14 cellular contexts compared by ENCODE assay signal in genomic region chr19:11194657-11195056, GRCh38. TPM values are rescaled to one million over a fixed set of nuclear protein-coding genes. Genes with fewer than 3 reads are reported as not detected.
DNase-seq lines count a peak whose midpoint lies in the region; ATAC-seq, FAIRE-seq and TF ChIP-seq lines count a peak whose summit lies in the region.
"Had no signal": no experiment of that assay in that cellular context is flagged by ENCODE, and none has a peak within 500 bp of the region (broad histone marks: within the 10 kb centered on the region; RNA-seq: fewer than 3 reads in every experiment).

No MANE protein-coding gene starts in this region.

- H3K36me3 ChIP-seq in GM12878 (ENCODE audit: control insufficient read depth in 2 of 2, insufficient read depth in 2 of 2, low read length in 1 of 2): no peaks in the 10 kb centered on the region; a peak in 1 of 4 replicates
- peaks cover 59% of the 10 kb centered on the region for H3K36me3 ChIP-seq in lower lobe of right lung
- H3K36me3 ChIP-seq in testis (ENCODE audit: low read depth, missing control alignments): no peaks in the 10 kb centered on the region

- 27% methylated on average over 7 of the region's 9 CpGs for WGBS in GM12878 (ENCODE audit: insufficient coverage, insufficient replicate concordance, low lambda C conversion rate, missing lambda C conversion rate)
- WGBS in testis, 2 donors: 29 to 36% methylated on average over 7 to 9 of the region's 9 CpGs

- H3K9me3 ChIP-seq in GM12878 (replicated peaks; ENCODE audit: control insufficient read depth, insufficient read depth, low read length): no peaks in the 10 kb centered on the region; the same call in 2 of the 3 replicates
- no peaks in the 10 kb centered on the region for H3K9me3 ChIP-seq in lower lobe of right lung
- no peaks in the 10 kb centered on the region for H3K9me3 ChIP-seq in testis

- peaks cover 3% of the 10 kb centered on the region for H3K79me2 ChIP-seq in GM12878 (ENCODE audit: control insufficient read depth, insufficient read depth, low read length)

- H3K27me3 ChIP-seq in GM12878 (replicated peaks in 1 of 2; ENCODE audit: control insufficient read depth in 2 of 2, insufficient read depth in 2 of 2, low read length in 1 of 2): no peaks in the 10 kb centered on the region
- no peaks in the 10 kb centered on the region for H3K27me3 ChIP-seq in lower lobe of right lung (ENCODE audit: low read depth)
- H3K27me3 ChIP-seq in testis: no peaks in the 10 kb centered on the region

- TF ChIP-seq CTCF in GM12878 (IDR thresholded peaks at IDR 0.05 in 2 of 3, conservative IDR thresholded peaks at IDR 0.05 in 1 of 3; ENCODE audit: control insufficient read depth in 2 of 3, extremely low read depth in 1 of 3, insufficient read depth in 1 of 3, low read depth in 3 of 3, low read length in 3 of 3) (no peak), lower lobe of right lung (IDR thresholded peaks at IDR 0.05) (no peak), testis (IDR thresholded peaks at IDR 0.05) (no peak)

- no peak for TF ChIP-seq RAD21 in GM12878 (IDR thresholded peaks at IDR 0.05; ENCODE audit: insufficient read depth, low read depth, low read length)

- ATAC-seq in GM12878 (no peak), lower lobe of right lung (no peak)
- ATAC-seq: effector memory CD8-positive, alpha-beta T cell had no signal

- no peaks in the 10 kb centered on the region for H4K20me1 ChIP-seq in GM12878 (ENCODE audit: control insufficient read depth, insufficient read depth)

- TF ChIP-seq EP300 in GM12878 (IDR thresholded peaks at IDR 0.05; ENCODE audit: borderline replicate concordance in 1 of 2, control insufficient read depth in 1 of 2, low read depth in 2 of 2, low read length in 2 of 2): no peak

- peak overlapping the region; percentile 74 for H2AFZ ChIP-seq in GM12878 (ENCODE audit: control insufficient read depth, low read depth, low read length)

- CTCF ChIA-PET in GM12878 (lab: Yijun Ruan, JAX): no interaction called here

- peak overlapping the region; percentile 79 for H3K4me2 ChIP-seq in GM12878 (ENCODE audit: control insufficient read depth, insufficient read depth)

- peaks cover 22% of the 10 kb centered on the region for H3K4me1 ChIP-seq in GM12878 (ENCODE audit: control insufficient read depth, insufficient read depth, low read length)
- peaks cover 76% of the 10 kb centered on the region for H3K4me1 ChIP-seq in lower lobe of right lung
- peaks cover 17% of the 10 kb centered on the region for H3K4me1 ChIP-seq in testis

- no peak for TF ChIP-seq POLR2A in GM12878 (IDR thresholded peaks at IDR 0.05; ENCODE audit: low read depth, low read length)
- no peak for TF ChIP-seq POLR2A in testis (IDR thresholded peaks at IDR 0.05)

- RAD21 ChIA-PET in GM12878 (lab: Charles Lee; ENCODE audit: unreplicated experiment): no interaction called here

- in situ Hi-C loops in GM12878 (cut with MboI) (no loop called here), G401 (cut with HindIII; ENCODE audit: low sequenced_read_pairs) (no loop called here)

- H3K27ac ChIP-seq in GM12878 (ENCODE audit: control insufficient read depth, insufficient read depth) (peak overlapping the region; percentile 79), lower lobe of right lung (peak overlapping the region; percentile 49), testis (peak overlapping the region; percentile 69 to 95)

- SMC1A ChIA-PET in GM12878 (lab: Charles Lee; ENCODE audit: uncharacterized antibody, unreplicated experiment): interaction anchor here (1.0 to 1.1 kb wide), 3 partner anchors 11 to 15 kb away, joined by 3 to 4 read pairs (median 3); no protein-coding TSS in a partner anchor

- DNase-seq in NCI-H69 (lab: John Stamatoyannopoulos, UW) (peak; percentile 23), GM12878 (ENCODE audit: low read depth, low spot score) (no peak), lower lobe of right lung (no peak), testis (no peak), G401 (ENCODE audit: low spot score) (no peak), EL (no peak), NCI-H2171 treated with DMSO at 0.1 percent for 48 hours (lab: John Stamatoyannopoulos, UW) (no peak)
- DNase-seq in stimulated activated CD4-positive, alpha-beta T cell treated with anti-CD3 and anti-CD28 coated beads, Interleukin-4, amount 100 ng/mL, for 1 hour: no peak
- DNase-seq: DMS153; effector memory CD8-positive, alpha-beta T cell; NCI-H1436 had no signal

- intact Hi-C loops in GM12878 (cut with micrococcal nuclease; ENCODE audit: unreplicated experiment) (no loop called here), lower lobe of right lung (cut with DNase I) (no loop called here), testis (cut with DNase I; ENCODE audit: low total_unique reads) (no loop called here)

- H3K4me3 ChIP-seq in GM12878: peak overlapping the region; percentile 36
- H3K4me3 ChIP-seq in lower lobe of right lung: peak overlapping the region; percentile 68
- peak overlapping the region; percentile 26 to 79 for H3K4me3 ChIP-seq in testis

- peak overlapping the region; percentile 66 for H3K9ac ChIP-seq in GM12878 (ENCODE audit: control insufficient read depth, insufficient read depth, low read length)

- POLR2A ChIA-PET in GM12878 (lab: Charles Lee): interaction anchor here (0.5 kb wide), 1 partner anchor 187 kb away, joined by 5 read pairs; no protein-coding TSS in a partner anchor

- FAIRE-seq in GM12878 (lab: Jason Lieb, UNC): no peak

- no TSS peak for BruUV-seq in GM12878 (replicated peaks; lab: Mats Ljungman, UMichigan)

TF ChIP-seq in GM12878, 131 proteins besides CTCF, POLR2A, EP300 and RAD21 (continues in another document):
- no peak for TF ChIP-seq TBL1XR1 (IDR thresholded peaks at IDR 0.05; ENCODE audit: low read depth, low read length)

RNA-seq across cellular contexts. Expression of gene KANK2, which starts 2.7 kb away (rescaled TPM):
- total RNA-seq in GM12878 (2013; cell fraction: nucleolus; rRNA removed): 23.9 and 26.1 TPM in 2 replicates
- total RNA-seq in GM12878 (2014; rRNA removed): 25.9 and 28.2 TPM in 2 replicates
- total RNA-seq in GM12878 (2014; rRNA removed; fragmentation: Illumina TruSeq; extraction: Trizol): 17.4 and 18.9 TPM in 2 replicates
- 31.9 and 32.9 TPM in 2 replicates for total RNA-seq in GM12878 (2021)
- 10.1 TPM for polyA plus RNA-seq in GM12878 (2011; ENCODE audit: low read depth)
- 5.4 and 10.8 TPM in 2 replicates for polyA plus RNA-seq in GM12878 (2011; rRNA removed)
- polyA plus RNA-seq in GM12878 (2011; cell fraction: cytosol; rRNA removed): 15.1 and 19.4 TPM in 2 replicates
- polyA plus RNA-seq in GM12878 (2011; cell fraction: nucleus; rRNA removed): 7.4 and 12.1 TPM in 2 replicates
- polyA plus RNA-seq in GM12878 (2012): 13.4 and 16.1 TPM in 2 replicates
- polyA plus RNA-seq in GM12878 (2014; fragmentation: Illumina TruSeq; extraction: Trizol): 21.9 and 33.0 TPM in 2 replicates
- 1 to 10 TPM; 4.9 to 7.3 TPM for polyA plus RNA-seq in GM12878 (2014; fragmentation: Nextera tagmentation; extraction: Ambion mirVana)
- 19.4 and 23.3 TPM in 2 replicates for polyA plus RNA-seq in GM12878 (2014; rRNA removed)
- polyA plus RNA-seq in GM12878 (2016; fragmentation: Nextera tagmentation; extraction: Ambion mirVana): 10 to 100 TPM; 17.1 to 23.2 TPM
- 10.5 and 23.3 TPM in 2 replicates for polyA minus RNA-seq in GM12878 (2011; rRNA and poly(A)+ RNA removed)
- 9.1 and 13.2 TPM in 2 replicates for polyA minus RNA-seq in GM12878 (2011; cell fraction: cytosol; rRNA and poly(A)+ RNA removed)
- polyA minus RNA-seq in GM12878 (2011; cell fraction: nucleus; rRNA and poly(A)+ RNA removed): 2.2 and 6.3 TPM in 2 replicates
- total RNA-seq in lower lobe of right lung: 191 TPM
- total RNA-seq in testis: 100 to 1,000 TPM in 1 of 2 donors, 10 to 100 TPM in 1; 98.9 to 161 TPM
- polyA plus RNA-seq in testis (ENCODE audit: insufficient read depth, low read depth, low replicate concordance): 77.7 TPM
- 122 and 129 TPM in 2 replicates for total RNA-seq in G401 (2014; rRNA removed; shearing (Covaris generic))

RNA-seq across cellular contexts. Expression of gene SPC24, which starts 39.1 kb away (rescaled TPM):
- 7.9 and 10.3 TPM in 2 replicates for total RNA-seq in GM12878 (2013; cell fraction: nucleolus; rRNA removed)
- total RNA-seq in GM12878 (2014; rRNA removed) (69.3 and 70.8 TPM in 2 replicates), GM12878 (2014; rRNA removed; fragmentation: Illumina TruSeq; extraction: Trizol) (43.4 and 47.0 TPM in 2 replicates), GM12878 (2021) (59.1 and 65.0 TPM in 2 replicates), lower lobe of right lung (1.8 TPM), testis (1 to 10 TPM; 7.1 to 7.4 TPM)
- 15.4 TPM for polyA plus RNA-seq in GM12878 (2011; ENCODE audit: low read depth)
- polyA plus RNA-seq in GM12878 (2011; rRNA removed) (22.0 and 25.6 TPM in 2 replicates), GM12878 (2014; fragmentation: Illumina TruSeq; extraction: Trizol) (17.0 and 18.1 TPM in 2 replicates), GM12878 (2014; fragmentation: Nextera tagmentation; extraction: Ambion mirVana) (10 to 100 TPM in 1 of 2 experiments, 1 to 10 TPM in 1; 9.4 to 18.4 TPM), GM12878 (2014; rRNA removed) (34.4 and 55.4 TPM in 2 replicates), GM12878 (2016; fragmentation: Nextera tagmentation; extraction: Ambion mirVana) (10 to 100 TPM; 65.3 to 72.6 TPM), testis (ENCODE audit: insufficient read depth, low read depth, low replicate concordance) (5.4 TPM)
- 27.5 and 36.4 TPM in 2 replicates for polyA plus RNA-seq in GM12878 (2011; cell fraction: cytosol; rRNA removed)
- 28.5 and 31.1 TPM in 2 replicates for polyA plus RNA-seq in GM12878 (2011; cell fraction: nucleus; rRNA removed)
- polyA plus RNA-seq in GM12878 (2012): 18.4 and 22.6 TPM in 2 replicates
- 50.6 and 56.3 TPM in 2 replicates for polyA minus RNA-seq in GM12878 (2011; rRNA and poly(A)+ RNA removed)
- 27.4 and 31.9 TPM in 2 replicates for polyA minus RNA-seq in GM12878 (2011; cell fraction: cytosol; rRNA and poly(A)+ RNA removed)
- polyA minus RNA-seq in GM12878 (2011; cell fraction: nucleus; rRNA and poly(A)+ RNA removed): 8.1 and 16.5 TPM in 2 replicates
- 74.0 and 74.7 TPM in 2 replicates for total RNA-seq in G401 (2014; rRNA removed; shearing (Covaris generic))

RNA-seq across cellular contexts. Expression of gene ANGPTL8, which starts 44.8 kb away (rescaled TPM):
- total RNA-seq in GM12878 (2013; cell fraction: nucleolus; rRNA removed): not detected in 2 replicates
- total RNA-seq in GM12878 (2014; rRNA removed): not detected in 2 replicates
- not detected in 2 replicates for total RNA-seq in GM12878 (2014; rRNA removed; fragmentation: Illumina TruSeq; extraction: Trizol)
- not detected in 2 replicates for total RNA-seq in GM12878 (2021)
- not detected for polyA plus RNA-seq in GM12878 (2011; ENCODE audit: low read depth)
- polyA plus RNA-seq in GM12878 (2011; rRNA removed): not detected in 2 replicates
- not detected in 2 replicates for polyA plus RNA-seq in GM12878 (2011; cell fraction: cytosol; rRNA removed)
- not detected in 2 replicates for polyA plus RNA-seq in GM12878 (2011; cell fraction: nucleus; rRNA removed)
- polyA plus RNA-seq in GM12878 (2012): not detected in 2 replicates
- polyA plus RNA-seq in GM12878 (2014; fragmentation: Illumina TruSeq; extraction: Trizol): not detected in 2 replicates
- polyA plus RNA-seq in GM12878 (2014; fragmentation: Nextera tagmentation; extraction: Ambion mirVana): not detected
- not detected in 2 replicates for polyA plus RNA-seq in GM12878 (2014; rRNA removed)
- polyA plus RNA-seq in GM12878 (2016; fragmentation: Nextera tagmentation; extraction: Ambion mirVana): not detected
- not detected in 2 replicates for polyA minus RNA-seq in GM12878 (2011; rRNA and poly(A)+ RNA removed)
- polyA minus RNA-seq in GM12878 (2011; cell fraction: cytosol; rRNA and poly(A)+ RNA removed): not detected in 2 replicates
- polyA minus RNA-seq in GM12878 (2011; cell fraction: nucleus; rRNA and poly(A)+ RNA removed): not detected in 2 replicates
- total RNA-seq in lower lobe of right lung: not detected
- total RNA-seq in testis: not detected
- not detected for polyA plus RNA-seq in testis (ENCODE audit: insufficient read depth, low read depth, low replicate concordance)
- total RNA-seq in G401 (2014; rRNA removed; shearing (Covaris generic)): not detected in 2 replicates
- total RNA-seq: activated T-helper 2 cell treated with anti-CD3 and anti-CD28 coated beads, Interferon-gamma antibody, Interleukin-2, Interleukin-4, amounts not matched to agents 10 μg/mL and 5 μg/mL and 100 μg/mL, durations not matched to agents 14 hours and 24 hours and 36 hours; HT1080; RPMI7951 had no signal
